ENCODE assay signal across 8 cellular contexts in genomic region chr2:216497808-216498366, GRCh38. TPM values are rescaled to one million over a fixed set of nuclear protein-coding genes. Genes with fewer than 3 reads are reported as not detected.
DNase-seq lines count a peak whose midpoint lies in the region; ATAC-seq and TF ChIP-seq lines count a peak whose summit lies in the region.

No MANE protein-coding gene starts in this region.

- TSS peak; percentile 82 for BruUV-seq in Caco-2 (replicated peaks; lab: Mats Ljungman, UMichigan)

- ATAC-seq in RWPE2 (ENCODE audit: low read depth) (no peak), GM18867 (IDR thresholded peaks at IDR 0.05; ENCODE audit: unreplicated experiment) (no peak)

- H3K9me3 Mint-ChIP-seq in Caco-2 (ENCODE audit: unreplicated experiment): no peaks in the 10 kb centered on the region
- H3K9me3 Mint-ChIP-seq in osteocyte (ENCODE audit: unreplicated experiment): no peaks in the 10 kb centered on the region

- H3K4me3 Mint-ChIP-seq in Caco-2 (ENCODE audit: unreplicated experiment): peak overlapping the region; percentile 99
- H3K4me3 Mint-ChIP-seq in osteocyte (ENCODE audit: unreplicated experiment): peak overlapping the region; percentile 95

- H3K4me3 ChIP-seq in Caco-2 (ENCODE audit: low read depth, low read length) (peak overlapping the region; percentile 71), RWPE2 (ENCODE audit: severe bottlenecking) (peak overlapping the region; percentile 65), epithelial cell of proximal tubule (ENCODE audit: low read depth, low read length) (peak overlapping the region; percentile 76)

- TF ChIP-seq CTCF in Caco-2 (IDR thresholded peaks at IDR 0.05; ENCODE audit: insufficient read depth in 1 of 2, low read depth in 1 of 2, low read length in 1 of 2, severe bottlenecking in 1 of 2, unreplicated experiment in 1 of 2) (no peak), RWPE2 (IDR thresholded peaks at IDR 0.05; ENCODE audit: poor library complexity, severe bottlenecking) (no peak), epithelial cell of proximal tubule (conservative IDR thresholded peaks at IDR 0.05; ENCODE audit: low read depth, low read length) (no peak), osteocyte (IDR thresholded peaks at IDR 0.05) (no peak)

- POLR2A ChIA-PET in Caco-2 (lab: Charles Lee): interaction anchor here (0.5 to 1.6 kb wide), 8 partner anchors 10 to 441 kb away, joined by 3 to 13 read pairs (median 4); partner anchors contain the start of gene SMARCAL1

- peaks cover 54% of the 10 kb centered on the region for H3K36me3 Mint-ChIP-seq in Caco-2 (ENCODE audit: insufficient read depth, unreplicated experiment)
- H3K36me3 Mint-ChIP-seq in osteocyte (ENCODE audit: unreplicated experiment): peaks cover 32% of the 10 kb centered on the region

- H3K27ac ChIP-seq in RWPE2 (ENCODE audit: poor library complexity, severe bottlenecking): peak overlapping the region; percentile 82

- CTCF ChIA-PET in Caco-2 (lab: Charles Lee): interaction anchor here (0.6 kb wide), 1 partner anchor 105 kb away, joined by 10 read pairs; no protein-coding TSS in a partner anchor

- no peaks in the 10 kb centered on the region for H3K27me3 Mint-ChIP-seq in Caco-2 (ENCODE audit: insufficient read depth, unreplicated experiment)
- H3K27me3 Mint-ChIP-seq in osteocyte (ENCODE audit: unreplicated experiment): no peaks in the 10 kb centered on the region

- H3K4me1 Mint-ChIP-seq in Caco-2 (ENCODE audit: low read depth, unreplicated experiment) (peaks cover 6% of the 10 kb centered on the region), osteocyte (ENCODE audit: unreplicated experiment) (peaks cover 57% of the 10 kb centered on the region)

- DNase-seq in Caco-2 (no peak), RWPE2 (ENCODE audit: low spot score) (no peak), epithelial cell of proximal tubule (ENCODE audit: low read depth) (no peak), osteocyte (ENCODE audit: extremely low spot score, unreplicated experiment) (no peak), amygdala (lab: John Stamatoyannopoulos, UW) (no peak), A172 (ENCODE audit: low spot score) (no peak), HuH-7 (ENCODE audit: low spot score) (no peak)

- H3K27ac Mint-ChIP-seq in Caco-2 (ENCODE audit: unreplicated experiment): peak overlapping the region; percentile 97
- H3K27ac Mint-ChIP-seq in osteocyte (ENCODE audit: unreplicated experiment): peak overlapping the region; percentile 92

- H3K4me1 ChIP-seq in Caco-2 (peaks cover 15% of the 10 kb centered on the region; the same call in 1 of the 2 replicates), RWPE2 (ENCODE audit: insufficient read depth, poor library complexity, severe bottlenecking) (peaks cover 30% of the 10 kb centered on the region)

- H3K36me3 ChIP-seq in Caco-2 (ENCODE audit: control insufficient read depth, insufficient read depth, low read length): peaks cover 6% of the 10 kb centered on the region; the same call in 1 of the 2 replicates
- peaks cover 40% of the 10 kb centered on the region for H3K36me3 ChIP-seq in RWPE2 (ENCODE audit: low read depth)

- H3K27me3 ChIP-seq in Caco-2 (replicated peaks; ENCODE audit: control insufficient read depth, insufficient read depth, low read length) (no peaks in the 10 kb centered on the region), RWPE2 (ENCODE audit: insufficient read depth, poor library complexity, severe bottlenecking) (no peaks in the 10 kb centered on the region)

- intact Hi-C loops in Caco-2 (cut with micrococcal nuclease; ENCODE audit: unreplicated experiment): loop anchor here (2.0 to 10.0 kb wide), 2 partner anchors 85 to 383 kb away; partner anchors contain the start of gene SMARCAL1

- H3K9me3 ChIP-seq in Caco-2: no peaks in the 10 kb centered on the region
- H3K9me3 ChIP-seq in RWPE2 (ENCODE audit: severe bottlenecking): no peaks in the 10 kb centered on the region

RNA-seq across cellular contexts. Expression of gene RPL37A, which starts 0.8 kb away (rescaled TPM):
- total RNA-seq in Caco-2 (2022): 2,873 and 2,887 TPM in 2 replicates
- 1,752 and 2,984 TPM in 2 replicates for total RNA-seq in epithelial cell of proximal tubule
- total RNA-seq in osteocyte: 2,580 and 2,608 TPM in 2 replicates
- 1,184 and 1,454 TPM in 2 replicates for total RNA-seq in A172 (2014; rRNA removed; shearing (Covaris generic))
